ENCODE assay signal across 11 cellular contexts in the genomic region with DNA sequence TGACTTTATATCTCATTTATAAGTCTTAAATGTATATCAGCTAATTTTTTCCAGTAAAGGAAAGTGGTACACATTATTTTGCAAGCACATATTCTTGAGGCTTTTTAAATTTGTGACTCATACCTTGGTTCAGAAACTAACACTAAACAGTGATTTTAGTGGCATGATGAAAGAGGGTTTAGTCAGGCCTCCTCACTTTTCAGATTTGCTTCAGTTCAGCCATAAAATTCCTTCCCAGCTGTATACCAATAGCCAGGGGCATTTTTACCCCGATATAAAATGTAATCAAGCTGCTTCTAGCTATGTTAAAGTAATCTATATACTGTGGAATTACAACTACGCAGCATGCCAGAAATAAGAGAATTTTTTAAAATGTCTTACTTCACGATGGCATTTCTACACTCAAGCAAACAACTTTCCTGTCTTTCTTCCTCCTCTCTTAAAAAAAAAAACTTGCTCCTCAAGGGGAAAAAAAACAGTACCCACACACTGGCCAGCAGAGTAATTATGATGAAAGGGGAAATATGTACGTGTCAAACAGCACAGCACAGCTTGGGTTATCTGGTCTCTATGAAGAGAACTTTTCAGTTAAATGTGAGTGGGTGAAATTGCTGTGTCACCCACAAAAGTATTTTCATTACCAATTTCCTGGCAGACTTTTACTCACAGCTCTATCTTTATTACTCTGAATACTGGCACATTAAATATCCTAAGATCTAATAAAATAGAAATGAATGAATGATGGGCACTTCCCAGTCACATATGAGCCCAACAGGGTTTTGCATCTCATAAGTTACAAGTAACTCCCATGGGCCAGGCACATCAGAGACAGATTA.
DNase-seq lines count a peak whose midpoint lies in the region; ATAC-seq and TF ChIP-seq lines count a peak whose summit lies in the region.
"Had no signal": no experiment of that assay in that cellular context is flagged by ENCODE, and none has a peak within 500 bp of the region (broad histone marks: within the 10 kb centered on the region; RNA-seq: fewer than 3 reads in every experiment).

No MANE protein-coding gene starts in this region.

- TF ChIP-seq CTCF in activated CD8-positive, alpha-beta T cell treated with anti-CD3 and anti-CD28 coated beads for 36 hours (IDR thresholded peaks at IDR 0.05) = no peak
- no peak for TF ChIP-seq CTCF in mammary epithelial cell (conservative IDR thresholded peaks at IDR 0.05 in 1 of 2, IDR thresholded peaks at IDR 0.05 in 1 of 2; ENCODE audit: extremely low read depth in 1 of 2, insufficient read depth in 1 of 2, low read depth in 1 of 2, low read length in 2 of 2)
- TF ChIP-seq CTCF in type B pancreatic cell (conservative IDR thresholded peaks at IDR 0.05) = no peak

- no peaks in the 10 kb centered on the region for H3K9me3 Mint-ChIP-seq in activated CD8-positive, alpha-beta T cell treated with anti-CD3 and anti-CD28 coated beads for 36 hours
- H3K9me3 Mint-ChIP-seq in activated CD8-positive, alpha-beta T cell treated with anti-CD3 and anti-CD28 coated beads, Interleukin-2, amount 10 ng/mL, durations not matched to agents 7 days and 5 days (ENCODE audit: insufficient read depth) = no peaks in the 10 kb centered on the region
- no peaks in the 10 kb centered on the region for H3K9me3 Mint-ChIP-seq in type B pancreatic cell
- no peaks in the 10 kb centered on the region for H3K9me3 Mint-ChIP-seq in stimulated activated memory B cell treated with anti-CD40 and anti-IgM and Interleukin-4, amounts not matched to agents 10 μg/mL and 1 μg/mL and 100 μg/mL, for 72 hours
- H3K9me3 Mint-ChIP-seq: activated naive CD8-positive, alpha-beta T cell treated with anti-CD3 and anti-CD28 coated beads, Interleukin-2, amount 10 ng/mL, durations not matched to agents 7 days and 5 days had no signal

- no peaks in the 10 kb centered on the region for H3K27me3 Mint-ChIP-seq in activated CD8-positive, alpha-beta T cell treated with anti-CD3 and anti-CD28 coated beads for 36 hours
- H3K27me3 Mint-ChIP-seq in activated CD8-positive, alpha-beta T cell treated with anti-CD3 and anti-CD28 coated beads, Interleukin-2, amount 10 ng/mL, durations not matched to agents 7 days and 5 days (ENCODE audit: low read depth) = no peaks in the 10 kb centered on the region
- no peaks in the 10 kb centered on the region for H3K27me3 Mint-ChIP-seq in type B pancreatic cell
- no peaks in the 10 kb centered on the region for H3K27me3 Mint-ChIP-seq in stimulated activated memory B cell treated with anti-CD40 and anti-IgM and Interleukin-4, amounts not matched to agents 10 μg/mL and 1 μg/mL and 100 μg/mL, for 72 hours

- H3K36me3 Mint-ChIP-seq in activated CD8-positive, alpha-beta T cell treated with anti-CD3 and anti-CD28 coated beads for 36 hours (ENCODE audit: low read depth) = no peaks in the 10 kb centered on the region
- H3K36me3 Mint-ChIP-seq in activated CD8-positive, alpha-beta T cell treated with anti-CD3 and anti-CD28 coated beads, Interleukin-2, amount 10 ng/mL, durations not matched to agents 7 days and 5 days (ENCODE audit: low read depth) = no peaks in the 10 kb centered on the region
- no peaks in the 10 kb centered on the region for H3K36me3 Mint-ChIP-seq in type B pancreatic cell
- no peaks in the 10 kb centered on the region for H3K36me3 Mint-ChIP-seq in stimulated activated memory B cell treated with anti-CD40 and anti-IgM and Interleukin-4, amounts not matched to agents 10 μg/mL and 1 μg/mL and 100 μg/mL, for 72 hours
- H3K36me3 Mint-ChIP-seq: activated naive CD8-positive, alpha-beta T cell treated with anti-CD3 and anti-CD28 coated beads, Interleukin-2, amount 10 ng/mL, durations not matched to agents 7 days and 5 days; IgD-negative memory B cell had no signal

- no peaks in the 10 kb centered on the region for H3K36me3 ChIP-seq in mammary epithelial cell (ENCODE audit: insufficient read depth, low read length)
- H3K36me3 ChIP-seq: BLaER1 had no signal

- H3K79me2 ChIP-seq in mammary epithelial cell (ENCODE audit: insufficient read depth, low read length) = no peaks in the 10 kb centered on the region

- H3K27ac Mint-ChIP-seq in activated CD8-positive, alpha-beta T cell treated with anti-CD3 and anti-CD28 coated beads for 36 hours = no peak overlapping the region
- H3K27ac Mint-ChIP-seq in activated CD8-positive, alpha-beta T cell treated with anti-CD3 and anti-CD28 coated beads, Interleukin-2, amount 10 ng/mL, durations not matched to agents 7 days and 5 days = no peak overlapping the region
- H3K27ac Mint-ChIP-seq in type B pancreatic cell = peak overlapping the region; percentile 49
- H3K27ac Mint-ChIP-seq in stimulated activated memory B cell treated with anti-CD40 and anti-IgM and Interleukin-4, amounts not matched to agents 10 μg/mL and 1 μg/mL and 100 μg/mL, for 72 hours = no peak overlapping the region
- H3K27ac Mint-ChIP-seq: activated naive CD8-positive, alpha-beta T cell treated with anti-CD3 and anti-CD28 coated beads, Interleukin-2, amount 10 ng/mL, durations not matched to agents 7 days and 5 days; IgD-negative memory B cell had no signal

- peak; percentile 34 for ATAC-seq in activated CD8-positive, alpha-beta T cell treated with anti-CD3 and anti-CD28 coated beads for 36 hours
- no peak for ATAC-seq in activated CD8-positive, alpha-beta T cell treated with anti-CD3 and anti-CD28 coated beads, Interleukin-2, amount 10 ng/mL, durations not matched to agents 7 days and 5 days
- peak; percentile 54 for ATAC-seq in HG03457 (IDR thresholded peaks at IDR 0.05; ENCODE audit: unreplicated experiment)
- ATAC-seq in stimulated activated memory B cell treated with anti-CD40 and anti-IgM and Interleukin-4, amounts not matched to agents 10 μg/mL and 1 μg/mL and 100 μg/mL, for 72 hours = no peak

- H2AFZ ChIP-seq in mammary epithelial cell (ENCODE audit: low read depth, low read length) = peak overlapping the region; percentile 38

- BruUV-seq in mammary epithelial cell (replicated peaks; lab: Mats Ljungman, UMichigan) = TSS peak; percentile 79

- CTCF ChIA-PET in activated CD8-positive, alpha-beta T cell treated with anti-CD3 and anti-CD28 coated beads for 36 hours (lab: Charles Lee) = interaction anchor here (0.6 kb wide), 1 partner anchor 124 kb away, joined by 3 read pairs; no protein-coding TSS in a partner anchor
- CTCF ChIA-PET in activated CD8-positive, alpha-beta T cell treated with anti-CD3 and anti-CD28 coated beads, Interleukin-2, amount 10 ng/mL, durations not matched to agents 7 days and 5 days (lab: Charles Lee) = no interaction called here
- CTCF ChIA-PET in mammary epithelial cell (lab: Charles Lee; ENCODE audit: low non-redundant PET) = interaction anchor here (0.6 to 1.1 kb wide), 2 partner anchors 11 to 17 kb away, joined by 3 to 4 read pairs; no protein-coding TSS in a partner anchor

- peak overlapping the region; percentile 98 for H3K27ac ChIP-seq in mammary epithelial cell (ENCODE audit: insufficient read depth, low read depth, low read length)
- H3K27ac ChIP-seq: BLaER1 had no signal

- no peak overlapping the region for H3K4me3 Mint-ChIP-seq in activated CD8-positive, alpha-beta T cell treated with anti-CD3 and anti-CD28 coated beads for 36 hours
- H3K4me3 Mint-ChIP-seq in activated CD8-positive, alpha-beta T cell treated with anti-CD3 and anti-CD28 coated beads, Interleukin-2, amount 10 ng/mL, durations not matched to agents 7 days and 5 days = no peak overlapping the region
- no peak overlapping the region for H3K4me3 Mint-ChIP-seq in type B pancreatic cell
- no peak overlapping the region for H3K4me3 Mint-ChIP-seq in stimulated activated memory B cell treated with anti-CD40 and anti-IgM and Interleukin-4, amounts not matched to agents 10 μg/mL and 1 μg/mL and 100 μg/mL, for 72 hours
- H3K4me3 Mint-ChIP-seq: activated naive CD8-positive, alpha-beta T cell treated with anti-CD3 and anti-CD28 coated beads, Interleukin-2, amount 10 ng/mL, durations not matched to agents 7 days and 5 days; IgD-negative memory B cell had no signal

- intact Hi-C loops in activated CD8-positive, alpha-beta T cell treated with anti-CD3 and anti-CD28 coated beads for 36 hours (cut with micrococcal nuclease) = no loop called here
- intact Hi-C loops in mammary epithelial cell (cut with micrococcal nuclease) = loop anchor here (2.0 to 5.0 kb wide), 2 partner anchors 25 to 230 kb away; no protein-coding TSS in a partner anchor

- no peaks in the 10 kb centered on the region for H3K4me1 Mint-ChIP-seq in activated CD8-positive, alpha-beta T cell treated with anti-CD3 and anti-CD28 coated beads for 36 hours (ENCODE audit: low read depth)
- H3K4me1 Mint-ChIP-seq in activated CD8-positive, alpha-beta T cell treated with anti-CD3 and anti-CD28 coated beads, Interleukin-2, amount 10 ng/mL, durations not matched to agents 7 days and 5 days (ENCODE audit: low read depth) = no peaks in the 10 kb centered on the region
- peaks cover 15% of the 10 kb centered on the region for H3K4me1 Mint-ChIP-seq in type B pancreatic cell (ENCODE audit: unreplicated experiment)
- no peaks in the 10 kb centered on the region for H3K4me1 Mint-ChIP-seq in stimulated activated memory B cell treated with anti-CD40 and anti-IgM and Interleukin-4, amounts not matched to agents 10 μg/mL and 1 μg/mL and 100 μg/mL, for 72 hours
- H3K4me1 Mint-ChIP-seq: activated naive CD8-positive, alpha-beta T cell treated with anti-CD3 and anti-CD28 coated beads, Interleukin-2, amount 10 ng/mL, durations not matched to agents 7 days and 5 days; IgD-negative memory B cell had no signal

- in situ Hi-C loops in mammary epithelial cell (cut with MboI; ENCODE audit: low sequenced_read_pairs in 2 of 2) = no loop called here

- peak overlapping the region; percentile 65 for H3K4me2 ChIP-seq in mammary epithelial cell (ENCODE audit: insufficient read depth, low read depth, low read length)
- H3K4me2 ChIP-seq: BLaER1 had no signal

- dilution Hi-C loops in mammary epithelial cell (cut with HindIII; ENCODE audit: low sequenced_read_pairs) = no loop called here

- POLR2A ChIA-PET in activated CD8-positive, alpha-beta T cell treated with anti-CD3 and anti-CD28 coated beads for 36 hours (lab: Charles Lee) = no interaction called here
- POLR2A ChIA-PET in activated CD8-positive, alpha-beta T cell treated with anti-CD3 and anti-CD28 coated beads, Interleukin-2, amount 10 ng/mL, durations not matched to agents 7 days and 5 days (lab: Charles Lee) = no interaction called here

- peak overlapping the region; percentile 82 for H3K9ac ChIP-seq in mammary epithelial cell (ENCODE audit: insufficient read depth, low read length)
- H3K9ac ChIP-seq: BLaER1 had no signal

- no peaks in the 10 kb centered on the region for H3K9me3 ChIP-seq in mammary epithelial cell (replicated peaks; ENCODE audit: insufficient read depth, low read length)
- H3K9me3 ChIP-seq: BLaER1 had no signal

- H3K4me1 ChIP-seq in mammary epithelial cell (ENCODE audit: insufficient read depth, low read length) = peaks cover 50% of the 10 kb centered on the region
- H3K4me1 ChIP-seq: BLaER1 had no signal

- peak overlapping the region in 1 of 3 experiments; percentile 0 for H3K4me3 ChIP-seq in mammary epithelial cell (replicated peaks in 1 of 3; ENCODE audit: insufficient read depth in 1 of 3, low read depth in 2 of 3, low read length in 3 of 3)
- H3K4me3 ChIP-seq: BLaER1 had no signal

- no peaks in the 10 kb centered on the region for H4K20me1 ChIP-seq in mammary epithelial cell (ENCODE audit: insufficient read depth, low read length)
- H4K20me1 ChIP-seq: BLaER1 had no signal

- no peak for DNase-seq in activated CD8-positive, alpha-beta T cell treated with anti-CD3 and anti-CD28 coated beads for 36 hours
- DNase-seq in activated CD8-positive, alpha-beta T cell treated with anti-CD3 and anti-CD28 coated beads, Interleukin-2, amount 10 ng/mL, durations not matched to agents 7 days and 5 days = no peak
- DNase-seq in mammary epithelial cell (peak; percentile 84), type B pancreatic cell (ENCODE audit: extremely low spot score, unreplicated experiment) (no peak), HuH-7 (ENCODE audit: low spot score) (no peak), amygdala (lab: John Stamatoyannopoulos, UW) (no peak)
- DNase-seq: activated naive CD8-positive, alpha-beta T cell treated with anti-CD3 and anti-CD28 coated beads, Interleukin-2, amount 10 ng/mL, durations not matched to agents 7 days and 5 days had no signal

- WGBS in mammary epithelial cell (ENCODE audit: low coverage, missing lambda C conversion rate) = 2% methylated on average over 4 of the region's 4 CpGs

- H3K27me3 ChIP-seq in mammary epithelial cell (ENCODE audit: insufficient read depth, low read length) = no peaks in the 10 kb centered on the region
- H3K27me3 ChIP-seq: BLaER1 had no signal

Comparison
In these comparisons a context has a peak if more than half of its experiments do, and no peak if none do; other contexts are left out.
1. ATAC-seq: peak in activated CD8-positive, alpha-beta T cell treated with anti-CD3 and anti-CD28 coated beads for 36 hours (single experiment) and HG03457 (single experiment); none in activated CD8-positive, alpha-beta T cell treated with anti-CD3 and anti-CD28 coated beads, Interleukin-2, amount 10 ng/mL, durations not matched to agents 7 days and 5 days (single experiment) and stimulated activated memory B cell treated with anti-CD40 and anti-IgM and Interleukin-4, amounts not matched to agents 10 μg/mL and 1 μg/mL and 100 μg/mL, for 72 hours (single experiment).